ENCODE assay signal across 8 cellular contexts in genomic region chr14:34460841-34461240, GRCh38. TPM values are rescaled to one million over a fixed set of nuclear protein-coding genes. Genes with fewer than 3 reads are reported as not detected.
DNase-seq lines count a peak whose midpoint lies in the region; ATAC-seq and TF ChIP-seq lines count a peak whose summit lies in the region.

No MANE protein-coding gene starts in this region.

- peaks cover 2% of the 10 kb centered on the region; the same call in 1 of the 2 replicates for H3K36me3 ChIP-seq in ACC112 (ENCODE audit: insufficient read depth, low read length)

- peaks cover 13% of the 10 kb centered on the region for H3K4me1 Mint-ChIP-seq in MCF 10A (ENCODE audit: insufficient read depth, unreplicated experiment)
- H3K4me1 Mint-ChIP-seq in mesothelial cell of epicardium = peaks cover 18% of the 10 kb centered on the region

- TF ChIP-seq CTCF in HL-60 (IDR thresholded peaks at IDR 0.05; ENCODE audit: insufficient read depth, low read length) = no peak
- TF ChIP-seq CTCF in MCF 10A (IDR thresholded peaks at IDR 0.05; ENCODE audit: unreplicated experiment) = no peak
- TF ChIP-seq CTCF in mesothelial cell of epicardium (IDR thresholded peaks at IDR 0.05; ENCODE audit: unreplicated experiment) = no peak

- peak overlapping the region; percentile 85 for H3K27ac Mint-ChIP-seq in MCF 10A (ENCODE audit: low read depth, unreplicated experiment)
- peak overlapping the region; percentile 90 for H3K27ac Mint-ChIP-seq in mesothelial cell of epicardium

- ATAC-seq in HG02571 (IDR thresholded peaks at IDR 0.05; ENCODE audit: unreplicated experiment) (no peak), HG03280 (IDR thresholded peaks at IDR 0.05; ENCODE audit: unreplicated experiment) (no peak)

- DNase-seq in HL-60 (ENCODE audit: low read depth in 1 of 2, low spot score in 1 of 2) = no peak
- peak; percentile 11 for DNase-seq in MCF 10A (ENCODE audit: unreplicated experiment)
- DNase-seq in mesothelial cell of epicardium (ENCODE audit: low spot score in 2 of 2, unreplicated experiment in 2 of 2) = no peak
- DNase-seq in stimulated activated CD4-positive, alpha-beta T cell treated with anti-CD3 and anti-CD28 coated beads, Interleukin-4, amount 100 ng/mL, for 4 hours = no peak
- no peak for DNase-seq in NK-92 treated with Interleukin-12 subunit alpha and Interleukin-12 subunit beta, amount 100 ng/mL, for 24 hours (lab: John Stamatoyannopoulos, UW)

- H3K79me2 ChIP-seq in ACC112 (ENCODE audit: control insufficient read depth, insufficient read depth, low read length, unreplicated experiment) = peaks cover 54% of the 10 kb centered on the region

- no peaks in the 10 kb centered on the region for H3K27me3 ChIP-seq in ACC112 (ENCODE audit: insufficient read depth, low read length)
- no peaks in the 10 kb centered on the region for H3K27me3 ChIP-seq in HL-60 (ENCODE audit: insufficient read depth, poor library complexity, severe bottlenecking)

- H3K27ac ChIP-seq in ACC112 (ENCODE audit: low read depth, low read length) (peak overlapping the region; percentile 81), HL-60 (replicated peaks) (peak overlapping the region; percentile 64)

- H3K36me3 Mint-ChIP-seq in MCF 10A (ENCODE audit: insufficient read depth, unreplicated experiment) = peaks cover 39% of the 10 kb centered on the region
- H3K36me3 Mint-ChIP-seq in mesothelial cell of epicardium = peaks cover 3% of the 10 kb centered on the region

- intact Hi-C loops in MCF 10A (cut with micrococcal nuclease) = loop anchor here (1.0 to 5.0 kb wide), 2 partner anchors 36 to 130 kb away; no protein-coding TSS in a partner anchor

- POLR2A ChIA-PET in MCF 10A (lab: Yijun Ruan, JAX) = interaction anchor here (0.6 to 7.2 kb wide), 18 partner anchors 9 to 131 kb away, joined by 3 to 76 read pairs (median 4); no protein-coding TSS in a partner anchor

- peaks cover 24% of the 10 kb centered on the region for H3K4me1 ChIP-seq in ACC112 (ENCODE audit: control insufficient read depth, insufficient read depth, low read length, unreplicated experiment)

- peak overlapping the region; percentile 77 for H3K4me3 ChIP-seq in ACC112 (ENCODE audit: low read depth, low read length)
- H3K4me3 ChIP-seq in HL-60 (replicated peaks; ENCODE audit: insufficient read depth, low read length) = peak overlapping the region; percentile 82

- no TSS peak for BruUV-seq in MCF 10A (replicated peaks; lab: Mats Ljungman, UMichigan)

- H2AFZ ChIP-seq in ACC112 (ENCODE audit: low read length, unreplicated experiment) = no peak overlapping the region

- no peaks in the 10 kb centered on the region for H3K9me3 Mint-ChIP-seq in MCF 10A (ENCODE audit: unreplicated experiment)
- no peaks in the 10 kb centered on the region for H3K9me3 Mint-ChIP-seq in mesothelial cell of epicardium

- CTCF ChIA-PET in MCF 10A (lab: Yijun Ruan, JAX) = interaction anchor here (0.7 to 1.6 kb wide), 5 partner anchors 31 to 138 kb away, joined by 3 to 7 read pairs (median 4); no protein-coding TSS in a partner anchor

- H3K4me3 Mint-ChIP-seq in MCF 10A (ENCODE audit: unreplicated experiment) (peak overlapping the region; percentile 91), mesothelial cell of epicardium (peak overlapping the region; percentile 73)

- H3K27me3 Mint-ChIP-seq in MCF 10A (ENCODE audit: insufficient read depth, unreplicated experiment) (no peaks in the 10 kb centered on the region), mesothelial cell of epicardium (ENCODE audit: low read depth) (no peaks in the 10 kb centered on the region)

RNA-seq across cellular contexts. Expression of gene SPTSSA, which starts 1.2 kb away (rescaled TPM):
- total RNA-seq in MCF 10A (2022) (28.2 and 30.5 TPM in 2 replicates), mesothelial cell of epicardium (10.4 to 11.4 TPM (median 11.3 TPM) in 3 replicates)
